In genomic region chr11:120376547-120377182, GRCh38 we compare ENCODE assay signal across 1 cellular context.
A peak's percentile ranks its signal among the peaks of the same experiment; 100 is the strongest.
TF ChIP-seq lines count a peak whose summit lies in the region.

No MANE protein-coding gene starts in this region.

TF ChIP-seq in K562, 482 proteins besides CTCF, POLR2A, EP300 and RAD21:
- TF ChIP-seq HNRNPK (IDR thresholded peaks at IDR 0.05; ENCODE audit: low read depth, low read length, poor library complexity, severe bottlenecking) (peak; percentile 54), CBX2 (IDR thresholded peaks at IDR 0.05; ENCODE audit: insufficient read depth, low read length, poor library complexity, severe bottlenecking) (no peak)
